8 cellular contexts compared by ENCODE assay signal in genomic region chr7:101882595-101883564, GRCh38.
DNase-seq lines count a peak whose midpoint lies in the region; ATAC-seq and TF ChIP-seq lines count a peak whose summit lies in the region.

No MANE protein-coding gene starts in this region.

- H2AFZ ChIP-seq in smooth muscle cell (ENCODE audit: low read depth) = no peak overlapping the region

- peaks cover 27% of the 10 kb centered on the region for H3K4me1 ChIP-seq in smooth muscle cell (ENCODE audit: low read depth)

- POLR2A ChIA-PET in MCF 10A (lab: Yijun Ruan, JAX) = interaction anchor here (0.6 to 3.5 kb wide), 20 partner anchors 10 to 270 kb away, joined by 3 to 18 read pairs (median 4); no protein-coding TSS in a partner anchor

- peaks cover 69% of the 10 kb centered on the region for H4K20me1 ChIP-seq in smooth muscle cell (ENCODE audit: low read depth)

- H3K4me1 Mint-ChIP-seq in MCF 10A (ENCODE audit: insufficient read depth, unreplicated experiment) = peaks cover 30% of the 10 kb centered on the region

- H3F3A ChIP-seq in smooth muscle cell (ENCODE audit: low read depth) = peaks cover 36% of the 10 kb centered on the region

- CTCF ChIA-PET in MCF 10A (lab: Yijun Ruan, JAX) = interaction anchor here (0.6 to 1.3 kb wide), 4 partner anchors 182 to 269 kb away, joined by 3 to 7 read pairs (median 4); no protein-coding TSS in a partner anchor

- no peaks in the 10 kb centered on the region for H3K36me3 ChIP-seq in smooth muscle cell (ENCODE audit: low read depth)

- H3K4me2 ChIP-seq in smooth muscle cell = peak overlapping the region; percentile 80

- TSS peak; percentile 92 for BruUV-seq in MCF 10A (replicated peaks; lab: Mats Ljungman, UMichigan)

- no peaks in the 10 kb centered on the region for H3K9me3 ChIP-seq in smooth muscle cell (replicated peaks; ENCODE audit: low read depth)

- DNase-seq in GF-D8 (lab: John Stamatoyannopoulos, UW) (peak; percentile 54), NCI-H446 treated with DMSO at 0.1 percent for 48 hours (lab: John Stamatoyannopoulos, UW) (peak; percentile 70), MCF 10A (ENCODE audit: unreplicated experiment) (peak; percentile 100), inferior parietal cortex (ENCODE audit: extremely low spot score) (peak; percentile 58), smooth muscle cell (lab: John Stamatoyannopoulos, UW; ENCODE audit: unreplicated experiment) (peak; percentile 48)

- peaks cover 78% of the 10 kb centered on the region for H3K79me2 ChIP-seq in smooth muscle cell (ENCODE audit: low read depth)

- peak overlapping the region; percentile 99 for H3K27ac Mint-ChIP-seq in MCF 10A (ENCODE audit: low read depth, unreplicated experiment)

- WGBS in smooth muscle cell (ENCODE audit: low lambda C conversion rate) = 22% methylated on average over 17 of the region's 18 CpGs

- H3K27me3 Mint-ChIP-seq in MCF 10A (ENCODE audit: insufficient read depth, unreplicated experiment) = no peaks in the 10 kb centered on the region

- TF ChIP-seq CTCF in MCF 10A (IDR thresholded peaks at IDR 0.05; ENCODE audit: unreplicated experiment) (no peak), smooth muscle cell (IDR thresholded peaks at IDR 0.05; ENCODE audit: borderline replicate concordance, insufficient read depth, poor library complexity, severe bottlenecking) (no peak)

- intact Hi-C loops in MCF 10A (cut with micrococcal nuclease) = loop anchor here (1.0 to 5.0 kb wide), 6 partner anchors 26 to 354 kb away; no protein-coding TSS in a partner anchor

- peak overlapping the region; percentile 99 for H3K9ac ChIP-seq in smooth muscle cell (ENCODE audit: low read depth)

- peak overlapping the region; percentile 100 for H3K27ac ChIP-seq in smooth muscle cell (ENCODE audit: low read depth)

- H3K4me3 Mint-ChIP-seq in MCF 10A (ENCODE audit: unreplicated experiment) = peak overlapping the region; percentile 41

- ATAC-seq in GM21528 (IDR thresholded peaks at IDR 0.05; ENCODE audit: low FRiP score, unreplicated experiment) = no peak
- ATAC-seq in GM21360 (IDR thresholded peaks at IDR 0.05; ENCODE audit: unreplicated experiment) = no peak
- no peak for ATAC-seq in HG03442 (IDR thresholded peaks at IDR 0.05; ENCODE audit: unreplicated experiment)

- H3K4me3 ChIP-seq in smooth muscle cell = peak overlapping the region; percentile 3

- no peaks in the 10 kb centered on the region for H3K36me3 Mint-ChIP-seq in MCF 10A (ENCODE audit: insufficient read depth, unreplicated experiment)

- H3K27me3 ChIP-seq in smooth muscle cell (ENCODE audit: low read depth) = no peaks in the 10 kb centered on the region

- no peaks in the 10 kb centered on the region for H3K9me3 Mint-ChIP-seq in MCF 10A (ENCODE audit: unreplicated experiment)

Comparison
In these comparisons a context has a peak if more than half of its experiments do, and no peak if none do; other contexts are left out.
1. DNase-seq: peak in every context shown above with its lines; median percentile 100 in MCF 10A; 70 in NCI-H446 treated with DMSO at 0.1 percent for 48 hours; 58 in inferior parietal cortex; 54 in GF-D8; 48 in smooth muscle cell.